ENCODE assay signal across 23 cellular contexts in the genomic region with DNA sequence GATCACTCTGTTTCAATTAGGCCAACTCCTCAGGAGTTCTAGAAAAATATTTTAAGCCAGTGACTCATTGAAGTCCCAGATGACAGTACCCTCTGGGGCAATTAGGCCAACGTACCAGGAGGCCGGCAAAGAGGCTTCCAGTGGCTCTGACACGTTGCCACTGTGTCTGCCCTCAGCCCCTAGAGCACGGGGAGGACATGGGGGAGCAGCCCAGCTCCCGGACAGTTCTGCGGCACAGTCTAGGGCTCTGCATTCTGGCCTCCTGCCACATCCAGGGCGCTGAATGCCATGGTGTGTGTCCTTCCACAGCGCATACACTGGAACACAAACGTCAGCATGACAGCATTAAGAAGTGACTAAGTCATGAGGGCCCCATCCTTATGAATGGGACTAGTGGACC.
DNase-seq lines count a peak whose midpoint lies in the region; ATAC-seq, FAIRE-seq and TF ChIP-seq lines count a peak whose summit lies in the region.
"Had no signal": no experiment of that assay in that cellular context is flagged by ENCODE, and none has a peak within 500 bp of the region (broad histone marks: within the 10 kb centered on the region; RNA-seq: fewer than 3 reads in every experiment).

No MANE protein-coding gene starts in this region.

- TF ChIP-seq POLR2A in K562 (conservative IDR thresholded peaks at IDR 0.05) (no peak), esophagus muscularis mucosa (IDR thresholded peaks at IDR 0.05; ENCODE audit: low read depth) (no peak)

- 16% methylated on average over 9 of the region's 9 CpGs for WGBS in K562 (ENCODE audit: insufficient coverage, low coverage, missing lambda C conversion rate)
- WGBS in esophagus muscularis mucosa = 93% methylated on average over 4 of the region's 9 CpGs

- ATAC-seq in K562 (no peak), HG03159 (IDR thresholded peaks at IDR 0.05; ENCODE audit: unreplicated experiment) (no peak)

- H2AFZ ChIP-seq in K562 (ENCODE audit: low read depth, low read length) = no peak overlapping the region

- POLR2A ChIA-PET in K562 (lab: Yijun Ruan, JAX) = no interaction called here

- peak; percentile 31 for DNase-seq in RPMI7951 (ENCODE audit: low read depth)
- no peak for DNase-seq in K562 (ENCODE audit: extremely low read depth in 1 of 4, low spot score in 3 of 4)
- peak; percentile 66 for DNase-seq in esophagus muscularis mucosa (ENCODE audit: extremely low spot score)
- no peak for DNase-seq in cerebellum (ENCODE audit: low spot score)
- DNase-seq in NOMO-1 treated with dmso at 0.1 percent for 144 hours (lab: John Stamatoyannopoulos, UW; ENCODE audit: unreplicated experiment) = no peak
- DNase-seq: ACHN; BE2C; CD4-positive, CD25-positive, alpha-beta regulatory T cell; CD8-positive, alpha-beta memory T cell; COR-L47; DMS 273 treated with DMSO at 0.1 percent for 48 hours; DMS53; DND-41; EL; IMR-90; KBM-7 had no signal

- H3K27ac ChIP-seq in K562 (ENCODE audit: extremely low read depth, low read depth, low read length) (no peak overlapping the region), esophagus muscularis mucosa (replicated peaks in 1 of 4) (no peak overlapping the region), temporal lobe (ENCODE audit: low read depth, low read length) (peak overlapping the region; percentile 22)
- H3K27ac ChIP-seq: HL-60 had no signal

- H3K9me3 ChIP-seq in K562 (replicated peaks; ENCODE audit: control insufficient read depth, insufficient read depth, low read depth, low read length) = no peaks in the 10 kb centered on the region
- H3K9me3 ChIP-seq in esophagus muscularis mucosa = peaks cover 0 to 1% (median under 1%) of the 10 kb centered on the region in 4 donors
- H3K9me3 ChIP-seq: BE2C, HAP-1 had no signal

- CTCF ChIA-PET in K562 (lab: Yijun Ruan, JAX; ENCODE audit: low intra/inter-chr PET ratio) = no interaction called here

- no peak overlapping the region for H3K4me3 ChIP-seq in K562
- no peak overlapping the region for H3K4me3 ChIP-seq in esophagus muscularis mucosa
- H3K4me3 ChIP-seq: HAP-1 had no signal

- H3K4me2 ChIP-seq in K562 (ENCODE audit: insufficient read depth, low read length) = no peak overlapping the region

- no peak for TF ChIP-seq RAD21 in K562 (CRISPR knock-in tag; conservative IDR thresholded peaks at IDR 0.05 in 1 of 2, IDR thresholded peaks at IDR 0.05 in 1 of 2)

- FAIRE-seq in K562 (lab: Jason Lieb, UNC) = no peak
- FAIRE-seq: A204.1, GM12891, HTR-8/SVneo had no signal

- no peaks in the 10 kb centered on the region for H3K36me3 ChIP-seq in K562 (ENCODE audit: control insufficient read depth, insufficient read depth, low read length)
- no peaks in the 10 kb centered on the region for H3K36me3 ChIP-seq in esophagus muscularis mucosa
- H3K36me3 ChIP-seq: BE2C, HAP-1 had no signal

- intact Hi-C loops in K562 (cut with micrococcal nuclease) (no loop called here), esophagus muscularis mucosa (cut with DNase I) (no loop called here)

- no peak overlapping the region; a peak in 1 of 4 replicates for H3K9ac ChIP-seq in K562 (ENCODE audit: insufficient read depth in 1 of 2, low read depth in 2 of 2, low read length in 2 of 2)

- no peaks in the 10 kb centered on the region for H3K79me2 ChIP-seq in K562 (ENCODE audit: control insufficient read depth, insufficient read depth, low read length)

- BruUV-seq in K562 (replicated peaks; lab: Mats Ljungman, UMichigan) = no TSS peak

- H3K9me1 ChIP-seq in K562 (ENCODE audit: control insufficient read depth, insufficient read depth, low read length) = no peaks in the 10 kb centered on the region

- peaks cover 6 to 35% of the 10 kb centered on the region in 2 experiments; a peak in 4 of 5 replicates for H3K27me3 ChIP-seq in K562 (ENCODE audit: control insufficient read depth in 2 of 2, insufficient read depth in 2 of 2, low read length in 2 of 2)
- H3K27me3 ChIP-seq in esophagus muscularis mucosa = no peaks in the 10 kb centered on the region
- H3K27me3 ChIP-seq: BE2C had no signal

- TF ChIP-seq CTCF in K562 (IDR thresholded peaks at IDR 0.05 in 2 of 3, conservative IDR thresholded peaks at IDR 0.05 in 1 of 3; ENCODE audit: insufficient read depth in 2 of 3, low read depth in 1 of 3, low read length in 3 of 3) = no peak
- TF ChIP-seq CTCF in esophagus muscularis mucosa (IDR thresholded peaks at IDR 0.05) = no peak

- H3K4me1 ChIP-seq in K562 (replicated peaks in 1 of 2; ENCODE audit: control insufficient read depth in 2 of 2, insufficient read depth in 2 of 2, low read length in 2 of 2) (no peaks in the 10 kb centered on the region; a peak in 2 of 5 replicates), esophagus muscularis mucosa (no peaks in the 10 kb centered on the region)
- H3K4me1 ChIP-seq: BE2C, HAP-1 had no signal

- in situ Hi-C loops in K562 (cut with MboI) = no loop called here

- TF ChIP-seq EP300 in K562 (IDR thresholded peaks at IDR 0.05; ENCODE audit: low read length) (no peak), esophagus muscularis mucosa (IDR thresholded peaks at IDR 0.05) (no peak)

- H4K20me1 ChIP-seq in K562 (replicated peaks; ENCODE audit: control insufficient read depth, insufficient read depth, low read length) = no peaks in the 10 kb centered on the region

TF ChIP-seq in K562, 482 proteins besides CTCF, POLR2A, EP300 and RAD21:
- TF ChIP-seq TAF7 (tag; IDR thresholded peaks at IDR 0.05) (no peak), CREM (IDR thresholded peaks at IDR 0.05; ENCODE audit: low read depth) (0 out of 2 replicates have a peak, but pooled peaks have one; percentile 10)

Comparison
In these comparisons a context has a peak if more than half of its experiments do, and no peak if none do; other contexts are left out.
1. DNase-seq: peak in RPMI7951 (single experiment) and esophagus muscularis mucosa (single experiment); none in K562 (0 of 4), cerebellum (single experiment) and NOMO-1 treated with dmso at 0.1 percent for 144 hours (single experiment).